ENCODE assay signal across 1 cellular context in genomic region chr11:94183886-94184264, GRCh38.
TF ChIP-seq lines count a peak whose summit lies in the region.

No MANE protein-coding gene starts in this region.

TF ChIP-seq in GM12878, 131 proteins besides CTCF, POLR2A, EP300 and RAD21 (continued from another document):
- TF ChIP-seq TCF12 (IDR thresholded peaks at IDR 0.05; ENCODE audit: low read depth, low read length) (no peak), TBL1XR1 (IDR thresholded peaks at IDR 0.05; ENCODE audit: low read depth, low read length) (no peak), SIX5 (IDR thresholded peaks at IDR 0.05; ENCODE audit: low read depth, low read length, severe bottlenecking) (no peak), IRF4 (IDR thresholded peaks at IDR 0.05; ENCODE audit: low read depth, low read length) (peak; percentile 40; the same call in 1 of the 2 replicates), CREM (IDR thresholded peaks at IDR 0.05; ENCODE audit: low read depth) (peak; percentile 68), BHLHE40 (IDR thresholded peaks at IDR 0.05; ENCODE audit: borderline replicate concordance in 1 of 2, low read depth in 2 of 2, low read length in 1 of 2) (no peak), USF2 (IDR thresholded peaks at IDR 0.05; ENCODE audit: borderline replicate concordance, low read depth, low read length) (no peak), E2F4 (IDR thresholded peaks at IDR 0.05; ENCODE audit: low read depth, low read length) (no peak), NFXL1 (IDR thresholded peaks at IDR 0.05; ENCODE audit: borderline replicate concordance) (no peak), HDAC2 (IDR thresholded peaks at IDR 0.05) (no peak), GABPA (IDR thresholded peaks at IDR 0.05; ENCODE audit: low read depth) (0 out of 2 replicates have a peak, but pooled peaks have one; percentile 36), SREBF1 (IDR thresholded peaks at IDR 0.05; ENCODE audit: low read length) (no peak), POU2F2 (IDR thresholded peaks at IDR 0.05; ENCODE audit: borderline replicate concordance, low read depth, low read length) (no peak), PBX3 (IDR thresholded peaks at IDR 0.05; ENCODE audit: insufficient replicate concordance, low read depth, low read length) (no peak), ZNF622 (IDR thresholded peaks at IDR 0.05) (no peak), ZBTB4 (CRISPR knock-in tag; IDR thresholded peaks at IDR 0.05) (no peak), USF1 (IDR thresholded peaks at IDR 0.05; ENCODE audit: borderline replicate concordance, extremely low read length, insufficient read depth, low read depth, low read length) (no peak), PKNOX1 (IDR thresholded peaks at IDR 0.05) (no peak), EED (IDR thresholded peaks at IDR 0.05; ENCODE audit: low read depth) (0 out of 2 replicates have a peak, but pooled peaks have one; percentile 41), NBN (IDR thresholded peaks at IDR 0.05) (no peak)
